ENCODE assay signal across 14 cellular contexts in the genomic region with DNA sequence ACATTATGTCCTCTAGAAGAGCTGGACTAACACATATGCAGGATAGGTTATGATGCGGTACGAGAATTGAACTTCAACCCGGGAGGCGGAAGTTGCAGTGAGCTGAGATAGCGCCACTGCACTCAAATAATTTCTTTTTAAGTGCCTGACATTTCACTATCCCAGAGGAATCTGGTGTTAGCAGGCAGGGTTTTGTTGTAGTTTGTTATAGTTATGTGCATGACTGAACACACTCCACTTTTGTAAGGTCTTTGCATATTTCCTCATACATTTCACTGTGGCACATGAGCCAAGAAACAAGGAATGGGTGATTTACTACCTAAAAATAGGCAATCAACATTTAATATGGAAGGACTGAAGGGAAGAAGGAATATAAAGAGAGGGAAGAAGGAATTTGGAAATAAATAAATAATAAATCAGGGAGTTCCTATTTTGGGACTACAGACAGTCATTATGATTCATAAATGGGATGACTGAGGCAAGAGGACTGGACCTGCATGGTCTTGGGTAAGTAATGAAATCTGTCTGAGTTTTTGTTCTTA. TPM values are rescaled to one million over a fixed set of nuclear protein-coding genes. Genes with fewer than 3 reads are reported as not detected.
DNase-seq lines count a peak whose midpoint lies in the region; TF ChIP-seq lines count a peak whose summit lies in the region.
"Had no signal": no experiment of that assay in that cellular context is flagged by ENCODE, and none has a peak within 500 bp of the region (broad histone marks: within the 10 kb centered on the region; RNA-seq: fewer than 3 reads in every experiment).

No MANE protein-coding gene starts in this region.

- BruUV-seq in Caco-2 (replicated peaks; lab: Mats Ljungman, UMichigan) = no TSS peak

- H3K27me3 Mint-ChIP-seq in nephron (ENCODE audit: low read depth) (no peaks in the 10 kb centered on the region), Caco-2 (ENCODE audit: insufficient read depth, unreplicated experiment) (no peaks in the 10 kb centered on the region)

- no peaks in the 10 kb centered on the region for H3K4me1 ChIP-seq in Caco-2
- H3K4me1 ChIP-seq: suprapubic skin had no signal

- no peaks in the 10 kb centered on the region for H3K36me3 ChIP-seq in Caco-2 (ENCODE audit: control insufficient read depth, insufficient read depth, low read length)
- H3K36me3 ChIP-seq: suprapubic skin had no signal

- CTCF ChIA-PET in Caco-2 (lab: Charles Lee) = no interaction called here

- intact Hi-C loops in Caco-2 (cut with micrococcal nuclease; ENCODE audit: unreplicated experiment) = no loop called here

- DNase-seq in AG08395 (ENCODE audit: low spot score) (peak; percentile 68), M059J (ENCODE audit: low read depth) (peak; percentile 28), fibroblast of gingiva (ENCODE audit: low read depth) (peak; percentile 50), SK-N-DZ (ENCODE audit: low spot score) (no peak), nucleus accumbens (lab: John Stamatoyannopoulos, UW) (no peak), DMS79 treated with DMSO at 0.1 percent for 48 hours (lab: John Stamatoyannopoulos, UW) (no peak), Caco-2 (no peak)
- DNase-seq: activated effector memory CD4-positive, alpha-beta T cell treated with Interleukin-2 at 50 U/mL for 16 hours; NCI-H2029 treated with DMSO at 0.1 percent for 48 hours; NCI-H526 treated with DMSO at 0.1 percent for 48 hours; PC-3 had no signal

- TF ChIP-seq CTCF in nephron (IDR thresholded peaks at IDR 0.05; ENCODE audit: unreplicated experiment in 3 of 3) (no peak), Caco-2 (IDR thresholded peaks at IDR 0.05; ENCODE audit: insufficient read depth in 1 of 2, low read depth in 1 of 2, low read length in 1 of 2, severe bottlenecking in 1 of 2, unreplicated experiment in 1 of 2) (no peak)

- POLR2A ChIA-PET in Caco-2 (lab: Charles Lee) = no interaction called here

- H3K4me1 Mint-ChIP-seq in nephron = peaks cover 13% of the 10 kb centered on the region
- peaks cover 3% of the 10 kb centered on the region for H3K4me1 Mint-ChIP-seq in Caco-2 (ENCODE audit: low read depth, unreplicated experiment)

- H3K9me3 ChIP-seq in Caco-2 = no peaks in the 10 kb centered on the region
- H3K9me3 ChIP-seq: suprapubic skin had no signal

- H3K27ac Mint-ChIP-seq in nephron (peak overlapping the region; percentile 67 to 85 (median 82)), Caco-2 (ENCODE audit: unreplicated experiment) (no peak overlapping the region)
- H3K27ac Mint-ChIP-seq: progenitor cell of endocrine pancreas had no signal

- no peak overlapping the region for H3K4me3 ChIP-seq in Caco-2 (ENCODE audit: low read depth, low read length)
- H3K4me3 ChIP-seq: suprapubic skin had no signal

- H3K9me3 Mint-ChIP-seq in nephron (no peaks in the 10 kb centered on the region), Caco-2 (ENCODE audit: unreplicated experiment) (no peaks in the 10 kb centered on the region)

- H3K4me3 Mint-ChIP-seq in nephron (no peak overlapping the region), Caco-2 (ENCODE audit: unreplicated experiment) (no peak overlapping the region)

- H3K27me3 ChIP-seq in Caco-2 (replicated peaks; ENCODE audit: control insufficient read depth, insufficient read depth, low read length) = no peaks in the 10 kb centered on the region
- H3K27me3 ChIP-seq: suprapubic skin had no signal

- no peaks in the 10 kb centered on the region for H3K36me3 Mint-ChIP-seq in nephron (ENCODE audit: low read depth)
- peaks cover 5% of the 10 kb centered on the region for H3K36me3 Mint-ChIP-seq in Caco-2 (ENCODE audit: insufficient read depth, unreplicated experiment)

RNA-seq across cellular contexts. Expression of a gene that starts 8.7 kb away (rescaled TPM):
- total RNA-seq in M059J (2014; rRNA removed; shearing (Covaris generic)) = 32.4 and 39.8 TPM in 2 replicates
- 4.5 and 5.2 TPM in 2 replicates for polyA plus RNA-seq in SK-N-DZ (2014; cell fraction: cytosol; rRNA removed)
- 5.6 and 7.9 TPM in 2 replicates for polyA plus RNA-seq in SK-N-DZ (2014; cell fraction: nucleus; rRNA removed)
- total RNA-seq in Caco-2 (2022) = 64.0 and 68.5 TPM in 2 replicates

Comparison
In these comparisons a context has a peak if more than half of its experiments do, and no peak if none do; other contexts are left out.
1. DNase-seq: peak in AG08395 (single experiment), M059J (single experiment) and fibroblast of gingiva (single experiment); none in SK-N-DZ (single experiment), nucleus accumbens (0 of 56), DMS79 treated with DMSO at 0.1 percent for 48 hours (single experiment) and Caco-2 (0 of 2).